In the genomic region with DNA sequence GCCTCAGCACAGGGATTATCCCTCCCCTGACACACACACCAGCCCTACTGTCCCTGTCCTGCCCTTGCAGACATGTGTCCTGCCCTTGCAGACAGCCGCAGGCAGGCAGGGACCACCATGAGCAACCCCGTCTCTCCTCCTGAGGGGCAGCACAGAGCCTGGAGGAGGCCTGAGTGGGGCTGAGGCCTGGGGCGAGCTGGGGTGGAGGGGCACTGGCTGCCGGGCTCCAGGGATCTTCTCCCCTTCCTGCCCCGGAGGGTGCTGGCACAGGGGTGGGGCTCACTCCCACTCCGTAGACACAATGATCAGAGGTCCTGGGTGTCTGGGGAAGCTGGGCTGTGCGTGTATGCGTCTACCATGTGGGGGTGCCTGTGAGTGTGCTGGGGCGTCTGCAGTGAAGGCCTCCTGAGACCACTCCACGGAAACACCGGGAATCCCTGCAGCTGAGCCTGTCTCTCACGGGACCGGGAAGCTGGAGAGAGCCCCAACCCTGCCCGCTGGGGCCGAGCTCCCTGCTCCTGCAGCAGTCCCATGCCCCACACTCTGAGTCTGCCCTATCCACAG, we compare ENCODE assay signal across 9 cellular contexts. TPM values are rescaled to one million over a fixed set of nuclear protein-coding genes. Genes with fewer than 3 reads are reported as not detected.
A peak's percentile ranks its signal among the peaks of the same experiment; 100 is the strongest.
DNase-seq lines count a peak whose midpoint lies in the region; ATAC-seq and TF ChIP-seq lines count a peak whose summit lies in the region.
"Had no signal": no experiment of that assay in that cellular context is flagged by ENCODE, and none has a peak within 500 bp of the region (broad histone marks: within the 10 kb centered on the region; RNA-seq: fewer than 3 reads in every experiment).

No MANE protein-coding gene starts in this region.

- no peaks in the 10 kb centered on the region for H3K27me3 Mint-ChIP-seq in activated T-cell treated with anti-CD3 and anti-CD28 coated beads, Interleukin-2, amount 50 U/mL, for 72 hours (ENCODE audit: low read depth)

- no peak for TF ChIP-seq RAD21 in liver (IDR thresholded peaks at IDR 0.05)

- H3K4me1 ChIP-seq in liver (ENCODE audit: control insufficient read depth in 4 of 4, insufficient read depth in 4 of 4, low read length in 3 of 4) (peaks cover 6 to 36% (median 24%) of the 10 kb centered on the region in 4 donors), urinary bladder (ENCODE audit: insufficient read depth) (no peaks in the 10 kb centered on the region)

- ATAC-seq in Right ventricle myocardium inferior (peak; percentile 2), HG02588 (IDR thresholded peaks at IDR 0.05; ENCODE audit: unreplicated experiment) (no peak)
- ATAC-seq in activated T-cell treated with anti-CD3 and anti-CD28 coated beads, Interleukin-2, amount 50 U/mL, for 72 hours (replicated peaks in 1 of 2): peak; percentile 31 to 32

- intact Hi-C loops in Right ventricle myocardium inferior (cut with DNase I): loop anchor here (10.0 kb wide), 1 partner anchor 592 kb away; no protein-coding TSS in a partner anchor
- intact Hi-C loops in cardiac septum (cut with DNase I): loop anchor here (2.0 to 10.0 kb wide), 2 partner anchors 158 to 582 kb away; a partner anchor contains a TSS

- H3K9me3 Mint-ChIP-seq in activated T-cell treated with anti-CD3 and anti-CD28 coated beads, Interleukin-2, amount 50 U/mL, for 72 hours: no peaks in the 10 kb centered on the region

- H3K4me3 ChIP-seq in liver (ENCODE audit: low read depth in 1 of 3, low read length in 3 of 3) (peak overlapping the region in 1 of 3 donors; percentile 3), urinary bladder (ENCODE audit: low read depth, low read length) (peak overlapping the region; percentile 5)

- peaks cover 0 to 2% of the 10 kb centered on the region in 2 donors for H3K36me3 Mint-ChIP-seq in activated T-cell treated with anti-CD3 and anti-CD28 coated beads, Interleukin-2, amount 50 U/mL, for 72 hours (ENCODE audit: insufficient read depth in 2 of 2)

- no peak for TF ChIP-seq CTCF in liver (IDR thresholded peaks at IDR 0.05; ENCODE audit: low read depth, low read length, missing input control)

- peak overlapping the region; percentile 97 to 98 for H3K4me3 Mint-ChIP-seq in activated T-cell treated with anti-CD3 and anti-CD28 coated beads, Interleukin-2, amount 50 U/mL, for 72 hours

- peak overlapping the region; percentile 20 for H3K27ac Mint-ChIP-seq in activated T-cell treated with anti-CD3 and anti-CD28 coated beads, Interleukin-2, amount 50 U/mL, for 72 hours

- H3K27me3 ChIP-seq in liver (ENCODE audit: control insufficient read depth in 4 of 4, insufficient read depth in 4 of 4, low read length in 3 of 4): no peaks in the 10 kb centered on the region

- H3K9me3 ChIP-seq in liver (ENCODE audit: control insufficient read depth in 4 of 4, low read length in 3 of 4): no peaks in the 10 kb centered on the region

- H3K36me3 ChIP-seq in liver (ENCODE audit: control insufficient read depth in 4 of 4, insufficient read depth in 3 of 4, low read depth in 1 of 4, low read length in 3 of 4) (no peaks in the 10 kb centered on the region), urinary bladder (ENCODE audit: insufficient read depth) (no peaks in the 10 kb centered on the region)

- DNase-seq in Right ventricle myocardium inferior (ENCODE audit: missing footprints): no peak
- DNase-seq in cardiac septum (ENCODE audit: low spot score): no peak
- peak; percentile 32 to 36 for DNase-seq in activated T-cell treated with anti-CD3 and anti-CD28 coated beads, Interleukin-2, amount 50 U/mL, for 72 hours
- DNase-seq in NCI-H2171 treated with DMSO at 0.1 percent for 48 hours (lab: John Stamatoyannopoulos, UW): no peak
- no peak for DNase-seq in SKM-1 (lab: John Stamatoyannopoulos, UW; ENCODE audit: unreplicated experiment)
- DNase-seq: NCI-H510A had no signal

- H3K4me1 Mint-ChIP-seq in activated T-cell treated with anti-CD3 and anti-CD28 coated beads, Interleukin-2, amount 50 U/mL, for 72 hours (ENCODE audit: low read depth): peaks cover 33% of the 10 kb centered on the region

- peak overlapping the region; percentile 33 to 42 for H3K27ac ChIP-seq in liver (ENCODE audit: low read depth in 1 of 2, low read length in 2 of 2)
- H3K27ac ChIP-seq in urinary bladder (ENCODE audit: low read depth): no peak overlapping the region

- no peak overlapping the region for H3K9ac ChIP-seq in liver (ENCODE audit: low read depth in 1 of 2, low read length in 2 of 2)

- WGBS in liver: 83% methylated on average over 15 of the region's 15 CpGs
- WGBS in urinary bladder: 69% methylated on average over 15 of the region's 15 CpGs

TF ChIP-seq in liver, 16 proteins besides CTCF, POLR2A, EP300 and RAD21:
- TF ChIP-seq, protein P1, sequence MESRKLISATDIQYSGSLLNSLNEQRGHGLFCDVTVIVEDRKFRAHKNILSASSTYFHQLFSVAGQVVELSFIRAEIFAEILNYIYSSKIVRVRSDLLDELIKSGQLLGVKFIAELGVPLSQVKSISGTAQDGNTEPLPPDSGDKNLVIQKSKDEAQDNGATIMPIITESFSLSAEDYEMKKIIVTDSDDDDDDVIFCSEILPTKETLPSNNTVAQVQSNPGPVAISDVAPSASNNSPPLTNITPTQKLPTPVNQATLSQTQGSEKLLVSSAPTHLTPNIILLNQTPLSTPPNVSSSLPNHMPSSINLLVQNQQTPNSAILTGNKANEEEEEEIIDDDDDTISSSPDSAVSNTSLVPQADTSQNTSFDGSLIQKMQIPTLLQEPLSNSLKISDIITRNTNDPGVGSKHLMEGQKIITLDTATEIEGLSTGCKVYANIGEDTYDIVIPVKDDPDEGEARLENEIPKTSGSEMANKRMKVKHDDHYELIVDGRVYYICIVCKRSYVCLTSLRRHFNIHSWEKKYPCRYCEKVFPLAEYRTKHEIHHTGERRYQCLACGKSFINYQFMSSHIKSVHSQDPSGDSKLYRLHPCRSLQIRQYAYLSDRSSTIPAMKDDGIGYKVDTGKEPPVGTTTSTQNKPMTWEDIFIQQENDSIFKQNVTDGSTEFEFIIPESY (IDR thresholded peaks at IDR 0.05): no peak
- TF ChIP-seq NR2F2 (IDR thresholded peaks at IDR 0.05) (no peak), RXRA (IDR thresholded peaks at IDR 0.05) (no peak)

RNA-seq across cellular contexts. Expression of a gene that starts 0.5 kb away (rescaled TPM):
- total RNA-seq in Right ventricle myocardium inferior (15.0 TPM), cardiac septum (26.2 TPM), liver (10 to 100 TPM in 1 of 2 donors, under 1 TPM in 1; 0.25 to 71.4 TPM), urinary bladder (1.9 TPM)
- 10 to 100 TPM in 1 of 2 donors, 1 to 10 TPM in 1; 8.6 to 10.2 TPM for total RNA-seq in activated T-cell treated with anti-CD3 and anti-CD28 coated beads, Interleukin-2, amount 50 U/mL, for 72 hours
- polyA plus RNA-seq in liver (under 1 TPM; 0.32 to 0.57 TPM), urinary bladder (1.7 TPM)

RNA-seq across cellular contexts. Expression of a gene that starts 0.6 kb away (rescaled TPM):
- 47.1 TPM for total RNA-seq in Right ventricle myocardium inferior
- 23.2 TPM for total RNA-seq in cardiac septum
- total RNA-seq in activated T-cell treated with anti-CD3 and anti-CD28 coated beads, Interleukin-2, amount 50 U/mL, for 72 hours: 10 to 100 TPM; 13.6 to 16.6 TPM
- total RNA-seq in liver: 10 to 100 TPM in 1 of 2 donors, under 1 TPM in 1; 0.67 to 16.2 TPM
- polyA plus RNA-seq in liver: under 1 TPM; 0.14 to 0.22 TPM
- 0.42 TPM for total RNA-seq in urinary bladder
- 0.60 TPM for polyA plus RNA-seq in urinary bladder

RNA-seq across cellular contexts. Expression of a gene that starts 32.0 kb away (rescaled TPM):
- total RNA-seq in Right ventricle myocardium inferior (0.24 TPM), cardiac septum (not detected), liver (under 1 TPM; 0.17 to 0.47 TPM), urinary bladder (0.42 TPM)
- 1 to 10 TPM in 1 of 2 donors, under 1 TPM in 1; 0.38 to 1.7 TPM for total RNA-seq in activated T-cell treated with anti-CD3 and anti-CD28 coated beads, Interleukin-2, amount 50 U/mL, for 72 hours
- polyA plus RNA-seq in liver (under 1 TPM; 0.29 to 0.36 TPM), urinary bladder (0.85 TPM)

Comparison
In these comparisons a context has a peak if more than half of its experiments do, and no peak if none do; other contexts are left out.
1. DNase-seq: peak in activated T-cell treated with anti-CD3 and anti-CD28 coated beads, Interleukin-2, amount 50 U/mL, for 72 hours (2 of 2); none in Right ventricle myocardium inferior (single experiment), cardiac septum (single experiment), NCI-H2171 treated with DMSO at 0.1 percent for 48 hours (single experiment) and SKM-1 (single experiment).